In the genomic region with DNA sequence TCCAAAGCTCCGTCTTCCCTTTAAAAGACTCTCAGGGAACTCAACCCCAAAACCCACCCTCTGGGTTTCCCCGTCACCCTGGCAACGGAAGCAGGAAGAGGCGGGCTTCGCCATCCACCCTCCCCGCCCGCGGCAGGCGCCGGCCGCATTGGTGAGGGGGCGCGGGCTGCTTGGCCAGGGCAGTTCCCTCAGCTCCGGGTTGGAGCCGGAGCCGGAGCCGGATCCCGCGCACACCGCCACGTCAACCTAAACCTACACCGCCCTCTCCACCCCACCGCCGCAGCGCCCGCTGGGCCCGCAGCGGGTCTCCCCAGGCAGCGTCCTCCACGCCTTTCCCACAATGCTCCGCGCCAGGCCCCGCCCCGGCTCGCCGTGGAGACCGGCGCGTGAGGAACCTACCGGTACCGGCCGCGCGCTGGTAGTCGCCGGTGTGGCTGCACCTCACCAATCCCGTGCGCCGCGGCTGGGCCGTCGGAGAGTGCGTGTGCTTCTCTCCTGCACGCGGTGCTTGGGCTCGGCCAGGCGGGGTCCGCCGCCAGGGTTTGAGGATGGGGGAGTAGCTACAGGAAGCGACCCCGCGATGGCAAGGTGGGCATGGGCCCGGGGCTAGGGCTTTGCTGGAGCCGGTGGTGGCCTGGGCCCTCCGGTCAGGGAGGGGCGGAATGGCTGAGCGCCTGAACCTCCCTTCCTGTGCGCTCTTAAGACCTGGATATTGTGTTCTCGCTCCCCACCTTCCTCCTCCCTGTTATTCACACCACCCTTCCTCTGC, we compare ENCODE assay signal across 8 cellular contexts. TPM values are rescaled to one million over a fixed set of nuclear protein-coding genes. Genes with fewer than 3 reads are reported as not detected.
DNase-seq lines count a peak whose midpoint lies in the region; ATAC-seq and TF ChIP-seq lines count a peak whose summit lies in the region.

A gene with protein sequence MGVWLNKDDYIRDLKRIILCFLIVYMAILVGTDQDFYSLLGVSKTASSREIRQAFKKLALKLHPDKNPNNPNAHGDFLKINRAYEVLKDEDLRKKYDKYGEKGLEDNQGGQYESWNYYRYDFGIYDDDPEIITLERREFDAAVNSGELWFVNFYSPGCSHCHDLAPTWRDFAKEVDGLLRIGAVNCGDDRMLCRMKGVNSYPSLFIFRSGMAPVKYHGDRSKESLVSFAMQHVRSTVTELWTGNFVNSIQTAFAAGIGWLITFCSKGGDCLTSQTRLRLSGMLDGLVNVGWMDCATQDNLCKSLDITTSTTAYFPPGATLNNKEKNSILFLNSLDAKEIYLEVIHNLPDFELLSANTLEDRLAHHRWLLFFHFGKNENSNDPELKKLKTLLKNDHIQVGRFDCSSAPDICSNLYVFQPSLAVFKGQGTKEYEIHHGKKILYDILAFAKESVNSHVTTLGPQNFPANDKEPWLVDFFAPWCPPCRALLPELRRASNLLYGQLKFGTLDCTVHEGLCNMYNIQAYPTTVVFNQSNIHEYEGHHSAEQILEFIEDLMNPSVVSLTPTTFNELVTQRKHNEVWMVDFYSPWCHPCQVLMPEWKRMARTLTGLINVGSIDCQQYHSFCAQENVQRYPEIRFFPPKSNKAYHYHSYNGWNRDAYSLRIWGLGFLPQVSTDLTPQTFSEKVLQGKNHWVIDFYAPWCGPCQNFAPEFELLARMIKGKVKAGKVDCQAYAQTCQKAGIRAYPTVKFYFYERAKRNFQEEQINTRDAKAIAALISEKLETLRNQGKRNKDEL (plus strand): TSS at position 362 of the 769 bp plus-strand sequence. CDS start 1,830 bp downstream, outside the sequence.

- peak; percentile 89 for ATAC-seq in foreskin keratinocyte

- H3K27me3 ChIP-seq in foreskin keratinocyte (no peaks in the 10 kb centered on the region), neuron (ENCODE audit: insufficient read depth, low read length) (no peaks in the 10 kb centered on the region), subcutaneous abdominal adipose tissue (ENCODE audit: control insufficient read depth in 5 of 5, insufficient read depth in 4 of 5, low read length in 5 of 5) (no peaks in the 10 kb centered on the region)

- no peak for TF ChIP-seq CTCF in foreskin keratinocyte (conservative IDR thresholded peaks at IDR 0.05)

- H3K9me3 ChIP-seq in neuron (ENCODE audit: low read length), result no peaks in the 10 kb centered on the region
- H3K9me3 ChIP-seq in subcutaneous abdominal adipose tissue (ENCODE audit: control insufficient read depth in 5 of 5, low read length in 5 of 5), result no peaks in the 10 kb centered on the region

- H2AFZ ChIP-seq in neuron (ENCODE audit: low read depth, low read length), result peak within 1 kb of the TSS; percentile 92

- H3K36me3 ChIP-seq in neuron (ENCODE audit: insufficient read depth, low read length) (peaks cover 14% of the 10 kb centered on the region), subcutaneous abdominal adipose tissue (ENCODE audit: control insufficient read depth in 5 of 5, insufficient read depth in 5 of 5, low read length in 5 of 5) (peaks cover 2 to 9% (median 5%) of the 10 kb centered on the region in 5 donors)

- H3K4me1 ChIP-seq in foreskin keratinocyte (peaks cover 11% of the 10 kb centered on the region), neuron (ENCODE audit: insufficient read depth, low read length) (peaks cover 18% of the 10 kb centered on the region), subcutaneous abdominal adipose tissue (ENCODE audit: control insufficient read depth in 5 of 5, insufficient read depth in 5 of 5, low read length in 5 of 5) (peaks cover 0 to 37% (median 29%) of the 10 kb centered on the region in 5 donors)

- peak within 1 kb of the TSS; percentile 57 to 96 (median 92) for H3K9ac ChIP-seq in subcutaneous abdominal adipose tissue (ENCODE audit: low read length in 5 of 5)

- H3K4me3 ChIP-seq in neuron (ENCODE audit: low read length) (peak within 1 kb of the TSS; percentile 67), subcutaneous abdominal adipose tissue (ENCODE audit: low read depth in 1 of 5, low read length in 5 of 5) (peak within 1 kb of the TSS; percentile 90 to 98 (median 96))

- peak; percentile 94 for TF ChIP-seq POLR2A in Raji (IDR thresholded peaks at IDR 0.05; ENCODE audit: insufficient read depth, low read depth, low read length)

- DNase-seq in ELR (ENCODE audit: low read depth) (peak; percentile 93), GOT3 (lab: John Stamatoyannopoulos, UW) (peak; percentile 81), LHCN-M2 (ENCODE audit: low read depth) (peak; percentile 83), activated gamma-delta T cell (lab: John Stamatoyannopoulos, UW) (peak; percentile 75), foreskin keratinocyte (peak; percentile 67 to 87)

- H3K27ac ChIP-seq in foreskin keratinocyte (peak within 1 kb of the TSS; percentile 81), subcutaneous abdominal adipose tissue (ENCODE audit: low read depth, low read length) (peak within 1 kb of the TSS; percentile 81)

RNA-seq across cellular contexts. Expression of the gene that starts here (rescaled TPM):
- total RNA-seq in LHCN-M2 (2014; rRNA removed) (82.2 and 90.4 TPM in 2 replicates), foreskin keratinocyte (119 and 135 TPM in 2 replicates)
- 22.5 TPM for polyA plus RNA-seq in LHCN-M2 (2012)
- 30.3 and 33.4 TPM in 2 replicates for polyA plus RNA-seq in foreskin keratinocyte

Comparison
In these comparisons a context has a peak if more than half of its experiments do, and no peak if none do; other contexts are left out.
1. Peak in every context shown above with its lines: DNase-seq, ATAC-seq, H3K4me3 ChIP-seq and H3K27ac ChIP-seq.